In genomic region chr2:67950018-67950417, GRCh38 we compare ENCODE assay signal across 17 cellular contexts.
A peak's percentile ranks its signal among the peaks of the same experiment; 100 is the strongest.
DNase-seq lines count a peak whose midpoint lies in the region; ATAC-seq, FAIRE-seq and TF ChIP-seq lines count a peak whose summit lies in the region.
"Had no signal": no experiment of that assay in that cellular context is flagged by ENCODE, and none has a peak within 500 bp of the region (broad histone marks: within the 10 kb centered on the region; RNA-seq: fewer than 3 reads in every experiment).

No MANE protein-coding gene starts in this region.

- DNase-seq in GM12891 (ENCODE audit: insufficient read length, low spot score): no peak
- peak; percentile 42 for DNase-seq in OCI-M1 (lab: John Stamatoyannopoulos, UW)
- no peak for DNase-seq in stimulated activated CD4-positive, alpha-beta T cell treated with anti-CD3 and anti-CD28 coated beads, Interleukin-2, amount 100 ng/mL, for 48 hours
- DNase-seq in sciatic nerve (ENCODE audit: low spot score): no peak
- DNase-seq: AML-193; Caco-2; CD4-positive, alpha-beta T cell; DMS79 treated with DMSO at 0.1 percent for 48 hours; GF-D8 had no signal

- H3K27ac ChIP-seq in ACC112 (ENCODE audit: low read depth, low read length): no peak overlapping the region
- H3K27ac ChIP-seq: C4-2B, KMS-11 had no signal

- no peak overlapping the region for H3K4me3 ChIP-seq in ACC112 (ENCODE audit: low read depth, low read length)
- H3K4me3 ChIP-seq: HAP-1 had no signal

- FAIRE-seq in GM12891 (lab: Jason Lieb, UNC): no peak
- peak; percentile 13 for FAIRE-seq in islet of Langerhans (lab: Jason Lieb, UNC)
- FAIRE-seq: A204.1, D721Med had no signal

- H3K36me3 ChIP-seq in ACC112 (ENCODE audit: insufficient read depth, low read length): no peaks in the 10 kb centered on the region
- H3K36me3 ChIP-seq: HAP-1 had no signal

- TF ChIP-seq POLR2A in GM12891 (IDR thresholded peaks at IDR 0.05; ENCODE audit: low read depth, low read length): no peak

- H3K27me3 ChIP-seq in ACC112 (ENCODE audit: insufficient read depth, low read length): no peaks in the 10 kb centered on the region

- no peak for ATAC-seq in HG03378 (IDR thresholded peaks at IDR 0.05; ENCODE audit: unreplicated experiment)
- ATAC-seq in sciatic nerve: no peak

- no peaks in the 10 kb centered on the region for H3K4me1 ChIP-seq in ACC112 (ENCODE audit: control insufficient read depth, insufficient read depth, low read length, unreplicated experiment)
- H3K4me1 ChIP-seq: Caco-2, HAP-1 had no signal

- no peaks in the 10 kb centered on the region for H3K79me2 ChIP-seq in ACC112 (ENCODE audit: control insufficient read depth, insufficient read depth, low read length, unreplicated experiment)

- peak overlapping the region; percentile 77 for H2AFZ ChIP-seq in ACC112 (ENCODE audit: low read length, unreplicated experiment)

- intact Hi-C loops in sciatic nerve (cut with DNase I): no loop called here

TF ChIP-seq in GM12891, 5 proteins besides CTCF, POLR2A, EP300 and RAD21:
- TF ChIP-seq TAF1 (IDR thresholded peaks at IDR 0.05; ENCODE audit: low read depth, low read length): no peak
- 0 out of 2 replicates have a peak, but pooled peaks have one; percentile 1 for TF ChIP-seq SPI1 (IDR thresholded peaks at IDR 0.05; ENCODE audit: low read depth, low read length)
TF ChIP-seq in GM12891: peak in this region for 1.
